Comparison of ENCODE assay signal across 18 cellular contexts in genomic region chr7:123665896-123666295, GRCh38. TPM values are rescaled to one million over a fixed set of nuclear protein-coding genes. Genes with fewer than 3 reads are reported as not detected.
"Had no signal": no experiment of that assay in that cellular context is flagged by ENCODE, and none has a peak within 500 bp of the region (broad histone marks: within the 10 kb centered on the region; RNA-seq: fewer than 3 reads in every experiment).

No MANE protein-coding gene starts in this region.

- H3K27ac ChIP-seq: coronary artery, esophagus squamous epithelium, ovary had no signal

- H3K27me3 ChIP-seq: ovary had no signal

- H3K9me3 ChIP-seq: esophagus squamous epithelium, ovary had no signal

- H3K36me3 ChIP-seq: esophagus squamous epithelium, ovary had no signal

- H3K4me3 ChIP-seq: coronary artery, esophagus squamous epithelium, lung, ovary had no signal

- DNase-seq: activated CD4-positive, alpha-beta T cell treated with anti-CD3 and anti-CD28 coated beads, Interleukin-2, amount 10 ng/mL, durations not matched to agents 7 days and 5 days; activated CD8-positive, alpha-beta memory T cell treated with anti-CD3 and anti-CD28 coated beads, Interleukin-2, amount 50 U/mL, for 48 hours; activated gamma-delta T cell; activated T-cell treated with anti-CD3 and anti-CD28 coated beads, Interleukin-2, amount 50 U/mL, for 72 hours; amniotic stem cell; esophagus squamous epithelium; naive B cell; ovary; small intestine; stimulated activated CD4-positive, alpha-beta T cell treated with anti-CD3 and anti-CD28 coated beads, Interleukin-4, amount 100 ng/mL, for 4 hours; stimulated activated CD8-positive, alpha-beta memory T cell treated with anti-CD3 and anti-CD28 coated beads, Interleukin-4, amount 100 ng/mL, for 48 hours had no signal

RNA-seq across cellular contexts. Expression of gene LMOD2, which starts 10.2 kb away (rescaled TPM):
- total RNA-seq: activated CD4-positive, alpha-beta T cell treated with anti-CD3 and anti-CD28 coated beads, Interleukin-2, amount 10 ng/mL, durations not matched to agents 7 days and 5 days; activated naive CD4-positive, alpha-beta T cell treated with anti-CD3 and anti-CD28 coated beads, Interleukin-2, amount 50 U/mL, for 72 hours; activated T-cell treated with anti-CD3 and anti-CD28 coated beads, Interleukin-2, amount 50 U/mL, for 72 hours; esophagus squamous epithelium; mononuclear cell; renal cortical epithelial cell; T-helper 2 cell treated with Interferon-gamma antibody and Interleukin-4, amounts not matched to agents 100 ng/mL and 5 ng/mL, for 36 hours; temporal lobe had no signal
